Comparison of ENCODE assay signal across 19 cellular contexts in the genomic region with DNA sequence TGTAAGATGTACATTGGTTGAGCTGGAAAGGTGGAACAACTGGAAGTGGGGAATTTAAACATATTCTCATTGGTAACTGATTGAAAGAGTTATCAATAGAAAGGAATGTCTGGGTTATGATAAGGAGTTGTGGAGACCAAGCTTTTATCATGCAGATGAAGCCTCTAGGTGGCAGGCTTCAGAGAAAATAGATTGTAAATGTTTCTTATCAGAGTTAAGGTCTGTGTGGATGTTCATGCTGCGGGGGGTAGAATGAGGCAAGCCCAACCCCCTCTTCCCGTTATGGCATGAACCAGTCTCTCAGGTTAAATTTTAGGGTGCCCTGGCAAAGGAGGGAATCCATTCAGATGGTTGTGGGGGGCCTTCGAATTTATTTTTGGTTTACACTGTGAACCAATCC. TPM values are rescaled to one million over a fixed set of nuclear protein-coding genes. Genes with fewer than 3 reads are reported as not detected.
DNase-seq lines count a peak whose midpoint lies in the region; ATAC-seq and TF ChIP-seq lines count a peak whose summit lies in the region.
"Had no signal": no experiment of that assay in that cellular context is flagged by ENCODE, and none has a peak within 500 bp of the region (broad histone marks: within the 10 kb centered on the region; RNA-seq: fewer than 3 reads in every experiment).

No MANE protein-coding gene starts in this region.

- no peak overlapping the region for H3K4me3 ChIP-seq in GM23338
- H3K4me3 ChIP-seq in epithelial cell of esophagus (ENCODE audit: low read length): no peak overlapping the region
- H3K4me3 ChIP-seq in retinal pigment epithelial cell (ENCODE audit: low read length): no peak overlapping the region
- H3K4me3 ChIP-seq: thoracic aorta had no signal

- H2AFZ ChIP-seq in GM23338: no peak overlapping the region

- peak overlapping the region; percentile 68; the same call in 1 of the 2 replicates for H3K27ac ChIP-seq in GM23338 (ENCODE audit: low read depth)
- H3K27ac ChIP-seq: thoracic aorta had no signal

- no peaks in the 10 kb centered on the region for H3K36me3 ChIP-seq in GM23338 (ENCODE audit: insufficient read depth)

- no peak for ATAC-seq in GM23338
- ATAC-seq in GM21825 (IDR thresholded peaks at IDR 0.05; ENCODE audit: unreplicated experiment): no peak

- H3K27me3 ChIP-seq in GM23338 (ENCODE audit: insufficient read depth): no peaks in the 10 kb centered on the region

- H3K4me1 ChIP-seq in GM23338 (ENCODE audit: insufficient read depth): peaks cover 15% of the 10 kb centered on the region; the same call in 1 of the 2 replicates

- TF ChIP-seq CTCF in GM23338 (conservative IDR thresholded peaks at IDR 0.05; ENCODE audit: low read depth in 2 of 2): no peak
- peak; percentile 6 for TF ChIP-seq CTCF in epithelial cell of esophagus (IDR thresholded peaks at IDR 0.05; ENCODE audit: insufficient read depth, low read depth, low read length, missing control alignments)
- TF ChIP-seq CTCF in retinal pigment epithelial cell (conservative IDR thresholded peaks at IDR 0.05; ENCODE audit: low read depth, low read length): peak; percentile 46

- 0 out of 2 replicates have a peak overlapping the region, but pooled peaks have one; percentile 57 for H3K27ac Mint-ChIP-seq in GM23338
- no peak overlapping the region for H3K27ac Mint-ChIP-seq in activated T-helper 2 cell treated with anti-CD3 and anti-CD28 coated beads, Interferon-gamma antibody, Interleukin-2, Interleukin-4, amounts not matched to agents 10 μg/mL and 5 μg/mL and 100 μg/mL, durations not matched to agents 14 hours and 24 hours and 36 hours
- H3K27ac Mint-ChIP-seq: activated naive CD8-positive, alpha-beta T cell treated with anti-CD3 and anti-CD28 coated beads, Interleukin-2, amount 10 ng/mL, durations not matched to agents 7 days and 5 days; CD4-positive, alpha-beta T cell had no signal

- no peak overlapping the region for H3K4me3 Mint-ChIP-seq in GM23338
- H3K4me3 Mint-ChIP-seq in activated T-helper 2 cell treated with anti-CD3 and anti-CD28 coated beads, Interferon-gamma antibody, Interleukin-2, Interleukin-4, amounts not matched to agents 10 μg/mL and 5 μg/mL and 100 μg/mL, durations not matched to agents 14 hours and 24 hours and 36 hours (ENCODE audit: low read depth): no peak overlapping the region
- H3K4me3 Mint-ChIP-seq: activated naive CD8-positive, alpha-beta T cell treated with anti-CD3 and anti-CD28 coated beads, Interleukin-2, amount 10 ng/mL, durations not matched to agents 7 days and 5 days; CD4-positive, alpha-beta T cell; central memory CD8-positive, alpha-beta T cell had no signal

- no peaks in the 10 kb centered on the region for H3K79me2 ChIP-seq in GM23338 (replicated peaks; ENCODE audit: insufficient read depth)

- H3K4me1 Mint-ChIP-seq in GM23338: peaks cover 19% of the 10 kb centered on the region
- no peaks in the 10 kb centered on the region for H3K4me1 Mint-ChIP-seq in activated T-helper 2 cell treated with anti-CD3 and anti-CD28 coated beads, Interferon-gamma antibody, Interleukin-2, Interleukin-4, amounts not matched to agents 10 μg/mL and 5 μg/mL and 100 μg/mL, durations not matched to agents 14 hours and 24 hours and 36 hours (ENCODE audit: low read depth)
- H3K4me1 Mint-ChIP-seq: activated naive CD8-positive, alpha-beta T cell treated with anti-CD3 and anti-CD28 coated beads, Interleukin-2, amount 10 ng/mL, durations not matched to agents 7 days and 5 days; central memory CD8-positive, alpha-beta T cell had no signal

- H3K36me3 Mint-ChIP-seq in GM23338 (ENCODE audit: low read depth): peaks cover 30% of the 10 kb centered on the region
- no peaks in the 10 kb centered on the region for H3K36me3 Mint-ChIP-seq in activated T-helper 2 cell treated with anti-CD3 and anti-CD28 coated beads, Interferon-gamma antibody, Interleukin-2, Interleukin-4, amounts not matched to agents 10 μg/mL and 5 μg/mL and 100 μg/mL, durations not matched to agents 14 hours and 24 hours and 36 hours (ENCODE audit: low read depth)

- peak overlapping the region; percentile 55; the same call in 1 of the 2 replicates for H3K4me2 ChIP-seq in GM23338

- intact Hi-C loops in activated T-helper 2 cell treated with anti-CD3 and anti-CD28 coated beads, Interferon-gamma antibody, Interleukin-2, Interleukin-4, amounts not matched to agents 10 μg/mL and 5 μg/mL and 100 μg/mL, durations not matched to agents 14 hours and 24 hours and 36 hours (cut with micrococcal nuclease): no loop called here

- DNase-seq in GM23338 (ENCODE audit: low spot score) (no peak), OCI-M1 (lab: John Stamatoyannopoulos, UW) (peak; percentile 31), epithelial cell of esophagus (ENCODE audit: low read depth) (no peak), retinal pigment epithelial cell (ENCODE audit: low read depth) (no peak)
- no peak for DNase-seq in activated T-helper 2 cell treated with anti-CD3 and anti-CD28 coated beads, Interferon-gamma antibody, Interleukin-2, Interleukin-4, amounts not matched to agents 10 μg/mL and 5 μg/mL and 100 μg/mL, durations not matched to agents 14 hours and 24 hours and 36 hours (ENCODE audit: low spot score)
- no peak for DNase-seq in activated CD4-positive, alpha-beta T cell treated with anti-CD3 and anti-CD28 coated beads, Interleukin-2, amount 50 U/mL, for 4 hours
- DNase-seq: activated CD4-positive, alpha-beta T cell treated with anti-CD3 and anti-CD28 coated beads for 4 hours; activated naive CD8-positive, alpha-beta T cell treated with anti-CD3 and anti-CD28 coated beads, Interleukin-2, amount 10 ng/mL, durations not matched to agents 7 days and 5 days; CD4-positive, alpha-beta T cell; head of caudate nucleus; KG1; kidney glomerular epithelial cell; NCI-H510A; RPMI8226; stimulated activated CD4-positive, alpha-beta T cell treated with anti-CD3 and anti-CD28 coated beads, Interleukin-1b, Interleukin-23, amount 100 ng/mL, for 48 hours; T-helper 2 cell had no signal

- H3F3A ChIP-seq in GM23338 (replicated peaks; ENCODE audit: low read depth): no peaks in the 10 kb centered on the region

- H4K20me1 ChIP-seq in GM23338 (replicated peaks; ENCODE audit: insufficient read depth): no peaks in the 10 kb centered on the region

- peaks cover 4% of the 10 kb centered on the region for H3K27me3 Mint-ChIP-seq in GM23338 (ENCODE audit: insufficient read depth, low read depth, poor library complexity)
- no peaks in the 10 kb centered on the region for H3K27me3 Mint-ChIP-seq in activated T-helper 2 cell treated with anti-CD3 and anti-CD28 coated beads, Interferon-gamma antibody, Interleukin-2, Interleukin-4, amounts not matched to agents 10 μg/mL and 5 μg/mL and 100 μg/mL, durations not matched to agents 14 hours and 24 hours and 36 hours (ENCODE audit: low read depth)
- H3K27me3 Mint-ChIP-seq: activated naive CD8-positive, alpha-beta T cell treated with anti-CD3 and anti-CD28 coated beads, Interleukin-2, amount 10 ng/mL, durations not matched to agents 7 days and 5 days; CD4-positive, alpha-beta T cell; central memory CD8-positive, alpha-beta T cell had no signal

- no peaks in the 10 kb centered on the region for H3K9me2 ChIP-seq in GM23338 (ENCODE audit: insufficient read depth)

- H3K9me3 Mint-ChIP-seq in GM23338: peaks cover 12% of the 10 kb centered on the region
- no peaks in the 10 kb centered on the region for H3K9me3 Mint-ChIP-seq in activated T-helper 2 cell treated with anti-CD3 and anti-CD28 coated beads, Interferon-gamma antibody, Interleukin-2, Interleukin-4, amounts not matched to agents 10 μg/mL and 5 μg/mL and 100 μg/mL, durations not matched to agents 14 hours and 24 hours and 36 hours
- H3K9me3 Mint-ChIP-seq: activated naive CD8-positive, alpha-beta T cell treated with anti-CD3 and anti-CD28 coated beads, Interleukin-2, amount 10 ng/mL, durations not matched to agents 7 days and 5 days; CD4-positive, alpha-beta T cell; central memory CD8-positive, alpha-beta T cell had no signal

TF ChIP-seq in GM23338, 12 proteins besides CTCF, POLR2A, EP300 and RAD21 (continues in another document):
- TF ChIP-seq NANOG (IDR thresholded peaks at IDR 0.05; ENCODE audit: borderline replicate concordance): no peak
- TF ChIP-seq, protein P1, sequence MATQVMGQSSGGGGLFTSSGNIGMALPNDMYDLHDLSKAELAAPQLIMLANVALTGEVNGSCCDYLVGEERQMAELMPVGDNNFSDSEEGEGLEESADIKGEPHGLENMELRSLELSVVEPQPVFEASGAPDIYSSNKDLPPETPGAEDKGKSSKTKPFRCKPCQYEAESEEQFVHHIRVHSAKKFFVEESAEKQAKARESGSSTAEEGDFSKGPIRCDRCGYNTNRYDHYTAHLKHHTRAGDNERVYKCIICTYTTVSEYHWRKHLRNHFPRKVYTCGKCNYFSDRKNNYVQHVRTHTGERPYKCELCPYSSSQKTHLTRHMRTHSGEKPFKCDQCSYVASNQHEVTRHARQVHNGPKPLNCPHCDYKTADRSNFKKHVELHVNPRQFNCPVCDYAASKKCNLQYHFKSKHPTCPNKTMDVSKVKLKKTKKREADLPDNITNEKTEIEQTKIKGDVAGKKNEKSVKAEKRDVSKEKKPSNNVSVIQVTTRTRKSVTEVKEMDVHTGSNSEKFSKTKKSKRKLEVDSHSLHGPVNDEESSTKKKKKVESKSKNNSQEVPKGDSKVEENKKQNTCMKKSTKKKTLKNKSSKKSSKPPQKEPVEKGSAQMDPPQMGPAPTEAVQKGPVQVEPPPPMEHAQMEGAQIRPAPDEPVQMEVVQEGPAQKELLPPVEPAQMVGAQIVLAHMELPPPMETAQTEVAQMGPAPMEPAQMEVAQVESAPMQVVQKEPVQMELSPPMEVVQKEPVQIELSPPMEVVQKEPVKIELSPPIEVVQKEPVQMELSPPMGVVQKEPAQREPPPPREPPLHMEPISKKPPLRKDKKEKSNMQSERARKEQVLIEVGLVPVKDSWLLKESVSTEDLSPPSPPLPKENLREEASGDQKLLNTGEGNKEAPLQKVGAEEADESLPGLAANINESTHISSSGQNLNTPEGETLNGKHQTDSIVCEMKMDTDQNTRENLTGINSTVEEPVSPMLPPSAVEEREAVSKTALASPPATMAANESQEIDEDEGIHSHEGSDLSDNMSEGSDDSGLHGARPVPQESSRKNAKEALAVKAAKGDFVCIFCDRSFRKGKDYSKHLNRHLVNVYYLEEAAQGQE (IDR thresholded peaks at IDR 0.05; ENCODE audit: unreplicated experiment): no peak

RNA-seq across cellular contexts. Expression of a gene that starts 16.0 kb away (rescaled TPM):
- total RNA-seq in GM23338 (2014; rRNA removed; shearing (Covaris generic)): 1.7 and 2.1 TPM in 2 replicates
- polyA plus RNA-seq in GM23338 (2016; fragmentation: Nextera tagmentation; extraction: Ambion mirVana): 0.90 and 1.3 TPM in 2 replicates
- 1.7 and 2.1 TPM in 2 replicates for total RNA-seq in activated T-helper 2 cell treated with anti-CD3 and anti-CD28 coated beads, Interferon-gamma antibody, Interleukin-2, Interleukin-4, amounts not matched to agents 10 μg/mL and 5 μg/mL and 100 μg/mL, durations not matched to agents 14 hours and 24 hours and 36 hours

Comparison
In these comparisons a context has a peak if more than half of its experiments do, and no peak if none do; other contexts are left out.
1. CTCF ChIP-seq: peak in epithelial cell of esophagus (single experiment) and retinal pigment epithelial cell (single experiment); none in GM23338 (0 of 2).